18 cellular contexts compared by ENCODE assay signal in genomic region chr7:16265184-16265804, GRCh38.
DNase-seq lines count a peak whose midpoint lies in the region; ATAC-seq and TF ChIP-seq lines count a peak whose summit lies in the region.
"Had no signal": no experiment of that assay in that cellular context is flagged by ENCODE, and none has a peak within 500 bp of the region (broad histone marks: within the 10 kb centered on the region; RNA-seq: fewer than 3 reads in every experiment).

No MANE protein-coding gene starts in this region.

- ATAC-seq in left lobe of liver (peak; percentile 74), right lobe of liver (peak; percentile 61 to 79 (median 75))
- ATAC-seq in CD8-positive, alpha-beta T cell, result no peak

- peaks cover 0 to 15% (median 3%) of the 10 kb centered on the region in 4 donors for H3K4me1 ChIP-seq in right lobe of liver
- no peaks in the 10 kb centered on the region for H3K4me1 ChIP-seq in CD8-positive, alpha-beta T cell (ENCODE audit: insufficient read depth, low read length)
- H3K4me1 ChIP-seq in right atrium auricular region, result no peaks in the 10 kb centered on the region
- H3K4me1 ChIP-seq: BLaER1 had no signal

- H3K4me3 ChIP-seq in right lobe of liver, result no peak overlapping the region
- no peak overlapping the region for H3K4me3 ChIP-seq in CD8-positive, alpha-beta T cell (ENCODE audit: low read depth, low read length)
- no peak overlapping the region for H3K4me3 ChIP-seq in right atrium auricular region
- H3K4me3 ChIP-seq: BLaER1 had no signal

- DNase-seq in OCI-M1 (lab: John Stamatoyannopoulos, UW), result peak; percentile 8
- no peak for DNase-seq in left lobe of liver (ENCODE audit: low spot score)
- no peak for DNase-seq in right lobe of liver
- no peak for DNase-seq in CD8-positive, alpha-beta T cell
- DNase-seq in right atrium auricular region (ENCODE audit: low spot score), result no peak
- no peak for DNase-seq in effector CD4-positive, alpha-beta T cell
- DNase-seq: Calu3; CD4-positive, CD25-positive, alpha-beta regulatory T cell; COR-L47; DMS53; DMS79 treated with DMSO at 0.1 percent for 48 hours; GF-D8; GOT3; H7; HCEC 1CT had no signal

- no peaks in the 10 kb centered on the region for H3K27me3 Mint-ChIP-seq in CD8-positive, alpha-beta T cell (ENCODE audit: low read depth)
- H3K27me3 Mint-ChIP-seq: B cell; CD4-positive, CD25-positive, alpha-beta regulatory T cell had no signal

- H3K27ac ChIP-seq in right lobe of liver (peak overlapping the region in 1 of 3 donors; percentile 59), right atrium auricular region (no peak overlapping the region)
- H3K27ac ChIP-seq in CD8-positive, alpha-beta T cell (ENCODE audit: low read depth, low read length), result no peak overlapping the region
- H3K27ac ChIP-seq: BLaER1, C4-2B had no signal

- POLR2A ChIA-PET in CD8-positive, alpha-beta T cell (lab: Charles Lee), result no interaction called here

- no peak for TF ChIP-seq CTCF in right lobe of liver (IDR thresholded peaks at IDR 0.05)
- TF ChIP-seq CTCF in CD8-positive, alpha-beta T cell (IDR thresholded peaks at IDR 0.05), result no peak
- no peak for TF ChIP-seq CTCF in right atrium auricular region (IDR thresholded peaks at IDR 0.05)

- WGBS in right lobe of liver (ENCODE audit: insufficient coverage, low coverage, low lambda C conversion rate, missing lambda C conversion rate), result 75% methylated on average over 2 of the region's 2 CpGs

- no peaks in the 10 kb centered on the region for H3K9me3 ChIP-seq in right lobe of liver
- H3K9me3 ChIP-seq in CD8-positive, alpha-beta T cell (ENCODE audit: low read length), result no peaks in the 10 kb centered on the region
- H3K9me3 ChIP-seq in right atrium auricular region, result no peaks in the 10 kb centered on the region
- H3K9me3 ChIP-seq: BLaER1 had no signal

- no peak overlapping the region for H3K4me3 Mint-ChIP-seq in CD8-positive, alpha-beta T cell
- H3K4me3 Mint-ChIP-seq: B cell; CD4-positive, CD25-positive, alpha-beta regulatory T cell had no signal

- CTCF ChIA-PET in CD8-positive, alpha-beta T cell (lab: Charles Lee), result no interaction called here

- no peaks in the 10 kb centered on the region for H3K27me3 ChIP-seq in right lobe of liver
- no peaks in the 10 kb centered on the region for H3K27me3 ChIP-seq in CD8-positive, alpha-beta T cell (ENCODE audit: insufficient read depth, low read length)
- H3K27me3 ChIP-seq in right atrium auricular region, result no peaks in the 10 kb centered on the region
- H3K27me3 ChIP-seq: BLaER1 had no signal

- H3K36me3 ChIP-seq in right lobe of liver (no peaks in the 10 kb centered on the region), right atrium auricular region (no peaks in the 10 kb centered on the region)
- no peaks in the 10 kb centered on the region for H3K36me3 ChIP-seq in CD8-positive, alpha-beta T cell (ENCODE audit: insufficient read depth, low read length)
- H3K36me3 ChIP-seq: BLaER1 had no signal

- no peaks in the 10 kb centered on the region for H3K4me1 Mint-ChIP-seq in CD8-positive, alpha-beta T cell (ENCODE audit: low read depth)
- H3K4me1 Mint-ChIP-seq: B cell; CD4-positive, CD25-positive, alpha-beta regulatory T cell had no signal

- no peak overlapping the region for H3K27ac Mint-ChIP-seq in CD8-positive, alpha-beta T cell
- H3K27ac Mint-ChIP-seq: B cell; CD4-positive, CD25-positive, alpha-beta regulatory T cell had no signal

- no peaks in the 10 kb centered on the region for H3K9me3 Mint-ChIP-seq in CD8-positive, alpha-beta T cell

- H3K36me3 Mint-ChIP-seq in CD8-positive, alpha-beta T cell, result no peaks in the 10 kb centered on the region
- H3K36me3 Mint-ChIP-seq: CD4-positive, CD25-positive, alpha-beta regulatory T cell had no signal

- intact Hi-C loops in right lobe of liver (cut with DNase I), result no loop called here
- intact Hi-C loops in CD8-positive, alpha-beta T cell (cut with DNase I, micrococcal nuclease), result no loop called here

- TF ChIP-seq POLR2A in right lobe of liver (IDR thresholded peaks at IDR 0.05), result no peak
